Comparison of ENCODE assay signal across 18 cellular contexts in genomic region chrX:16827225-16827624, GRCh38. TPM values are rescaled to one million over a fixed set of nuclear protein-coding genes. Genes with fewer than 3 reads are reported as not detected.
DNase-seq lines count a peak whose midpoint lies in the region; ATAC-seq and TF ChIP-seq lines count a peak whose summit lies in the region.
"Had no signal": no experiment of that assay in that cellular context is flagged by ENCODE, and none has a peak within 500 bp of the region (broad histone marks: within the 10 kb centered on the region; RNA-seq: fewer than 3 reads in every experiment).

No MANE protein-coding gene starts in this region.

- no peak overlapping the region for H2AK5ac ChIP-seq in mesenchymal stem cell (ENCODE audit: low read length, severe bottlenecking)

- H3K4me3 ChIP-seq in left ventricle myocardium inferior (no peak overlapping the region), coronary artery (no peak overlapping the region), mesenchymal stem cell (ENCODE audit: insufficient read depth in 1 of 2, low read depth in 1 of 2, low read length in 2 of 2) (no peak overlapping the region)
- H3K4me3 ChIP-seq: body of pancreas had no signal

- H3K4me1 ChIP-seq in left ventricle myocardium inferior (peaks cover 12% of the 10 kb centered on the region), mesenchymal stem cell (ENCODE audit: control insufficient read depth, insufficient read depth, low read depth, low read length) (no peaks in the 10 kb centered on the region)
- H3K4me1 ChIP-seq: Caco-2 had no signal

- H4K8ac ChIP-seq in mesenchymal stem cell (ENCODE audit: low read length), result no peak overlapping the region

- no peak overlapping the region for H2BK12ac ChIP-seq in mesenchymal stem cell (ENCODE audit: low read length in 2 of 2)

- ATAC-seq in Right ventricle myocardium superior (ENCODE audit: poor library complexity) (no peak), GM19455 (IDR thresholded peaks at IDR 0.05; ENCODE audit: unreplicated experiment) (no peak)
- ATAC-seq: activated T-helper 17 cell treated with anti-CD3 and anti-CD28 coated beads, Interleukin-2, amount 50 U/mL, for 72 hours had no signal

- no peak overlapping the region for H3K23ac ChIP-seq in mesenchymal stem cell (ENCODE audit: low read length in 2 of 2)

- WGBS in mesenchymal stem cell, result 100% methylated on average over 2 of the region's 2 CpGs

- H2BK120ac ChIP-seq in mesenchymal stem cell (ENCODE audit: low read depth, low read length), result no peak overlapping the region

- intact Hi-C loops in left ventricle myocardium inferior (cut with micrococcal nuclease), result loop anchor here (10.0 kb wide), 1 partner anchor 218 kb away; no protein-coding TSS in a partner anchor
- intact Hi-C loops in Right ventricle myocardium superior (cut with DNase I), result loop anchor here (5.0 kb wide), 1 partner anchor 220 kb away; no protein-coding TSS in a partner anchor

- H4K91ac ChIP-seq in mesenchymal stem cell (ENCODE audit: low read length), result no peak overlapping the region

- TF ChIP-seq CTCF in left ventricle myocardium inferior (IDR thresholded peaks at IDR 0.05; ENCODE audit: borderline replicate concordance), result no peak
- TF ChIP-seq CTCF in coronary artery (IDR thresholded peaks at IDR 0.05), result no peak

- H2BK15ac ChIP-seq in mesenchymal stem cell (ENCODE audit: low read depth, poor library complexity, severe bottlenecking), result no peak overlapping the region

- no peak overlapping the region for H3K14ac ChIP-seq in mesenchymal stem cell (ENCODE audit: low read length in 2 of 2)

- peaks cover 4% of the 10 kb centered on the region for H3K36me3 ChIP-seq in left ventricle myocardium inferior
- peaks cover 2 to 55% of the 10 kb centered on the region in 2 experiments for H3K36me3 ChIP-seq in mesenchymal stem cell (ENCODE audit: control insufficient read depth in 1 of 2, insufficient read depth in 2 of 2, low read depth in 1 of 2, low read length in 2 of 2)

- H3K27ac ChIP-seq in left ventricle myocardium inferior (replicated peaks) (peak overlapping the region; percentile 63), coronary artery (peak overlapping the region; percentile 0 to 22), mesenchymal stem cell (ENCODE audit: low read length, poor library complexity, severe bottlenecking) (no peak overlapping the region)

- H3K4me2 ChIP-seq in mesenchymal stem cell (ENCODE audit: low read length, poor library complexity, severe bottlenecking), result no peak overlapping the region

- H3K79me1 ChIP-seq in mesenchymal stem cell (replicated peaks; ENCODE audit: low read length, poor library complexity, severe bottlenecking), result no peaks in the 10 kb centered on the region

- H3K4ac ChIP-seq in mesenchymal stem cell (ENCODE audit: low read depth in 1 of 2, low read length in 2 of 2), result no peak overlapping the region

- DNase-seq in left ventricle myocardium inferior (no peak), Right ventricle myocardium superior (no peak), coronary artery (ENCODE audit: low spot score) (no peak), mesenchymal stem cell (no peak), NCI-H1417 treated with DMSO at 0.1 percent for 48 hours (lab: John Stamatoyannopoulos, UW) (no peak), DMS79 (lab: John Stamatoyannopoulos, UW) (no peak), kidney glomerular epithelial cell (lab: John Stamatoyannopoulos, UW) (no peak)
- DNase-seq: activated CD4-positive, alpha-beta T cell treated with anti-CD3 and anti-CD28 coated beads, Interleukin-2, amount 50 U/mL, for 48 hours; body of pancreas; Caco-2; effector memory CD4-positive, alpha-beta T cell; head of caudate nucleus; NCI-H187 treated with DMSO at 0.1 percent for 48 hours; NCI-H82; stimulated activated naive CD4-positive, alpha-beta T cell; T-helper 9 cell had no signal

- H2AFZ ChIP-seq in mesenchymal stem cell (ENCODE audit: low read depth, low read length), result no peak overlapping the region

- H3K9me3 ChIP-seq in left ventricle myocardium inferior (replicated peaks), result no peaks in the 10 kb centered on the region
- no peaks in the 10 kb centered on the region for H3K9me3 ChIP-seq in mesenchymal stem cell (ENCODE audit: control insufficient read depth, low read length)
- H3K9me3 ChIP-seq: body of pancreas, Caco-2 had no signal

- no peak overlapping the region for H3K18ac ChIP-seq in mesenchymal stem cell (ENCODE audit: low read depth in 1 of 2, low read length in 2 of 2)

- H2BK5ac ChIP-seq in mesenchymal stem cell (ENCODE audit: low read depth, low read length, poor library complexity, severe bottlenecking), result no peak overlapping the region

- H3K27me3 ChIP-seq in left ventricle myocardium inferior (ENCODE audit: low read depth) (no peaks in the 10 kb centered on the region), mesenchymal stem cell (ENCODE audit: control insufficient read depth in 1 of 2, insufficient read depth in 1 of 2, low read length in 2 of 2) (no peaks in the 10 kb centered on the region)
- H3K27me3 ChIP-seq: body of pancreas had no signal

- peak overlapping the region; percentile 80 for H3K9ac ChIP-seq in mesenchymal stem cell (ENCODE audit: low read length)

RNA-seq across cellular contexts. Expression of gene TXLNG, which starts 41.0 kb away (rescaled TPM):
- 5.1 TPM for total RNA-seq in left ventricle myocardium inferior
- 4.5 TPM for total RNA-seq in Right ventricle myocardium superior
- 7.6 TPM for polyA plus RNA-seq in mesenchymal stem cell (2013, experiment 1 of 2)
- 7.9 TPM for polyA plus RNA-seq in mesenchymal stem cell (2013, experiment 2 of 2)

RNA-seq across cellular contexts. Expression of gene RBBP7, which starts 42.9 kb away (rescaled TPM):
- 115 TPM for total RNA-seq in left ventricle myocardium inferior
- 110 TPM for total RNA-seq in Right ventricle myocardium superior
- 90.4 TPM for polyA plus RNA-seq in mesenchymal stem cell (2013, experiment 1 of 2)
- polyA plus RNA-seq in mesenchymal stem cell (2013, experiment 2 of 2), result 99.7 TPM
